ENCODE assay signal across 8 cellular contexts in the genomic region with DNA sequence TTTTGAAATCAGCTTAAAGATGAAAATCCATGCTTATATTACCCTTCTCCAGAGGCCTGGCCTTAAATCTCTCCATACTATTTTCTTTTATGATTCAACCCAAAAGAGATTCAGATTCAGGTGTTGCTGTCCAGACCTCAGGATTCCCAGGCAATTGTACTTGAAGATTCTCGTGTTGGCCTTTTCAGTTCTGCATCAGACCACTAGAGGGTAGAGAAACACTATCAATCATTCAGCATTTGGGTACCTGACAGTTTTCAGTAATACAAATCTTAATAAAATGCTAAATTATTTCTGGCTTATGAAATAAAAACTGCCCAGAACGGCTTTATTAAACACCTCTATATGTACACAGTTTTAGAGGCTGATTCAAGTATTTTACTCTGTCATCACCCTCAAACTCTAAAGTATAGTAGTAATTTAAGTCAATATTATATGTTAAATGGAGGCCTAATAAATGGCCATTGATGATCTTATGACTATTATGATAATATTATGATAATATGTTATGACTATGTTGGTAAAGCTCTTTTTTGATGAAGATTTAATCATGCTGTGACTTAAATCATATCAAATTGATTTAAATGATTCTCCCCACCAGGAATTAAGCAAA.
DNase-seq lines count a peak whose midpoint lies in the region; ATAC-seq and TF ChIP-seq lines count a peak whose summit lies in the region.

No MANE protein-coding gene starts in this region.

- no peaks in the 10 kb centered on the region for H3K4me1 ChIP-seq in Peyer's patch

- no peaks in the 10 kb centered on the region for H3K27me3 Mint-ChIP-seq in activated CD8-positive, alpha-beta memory T cell treated with anti-CD3 and anti-CD28 coated beads, Interleukin-2, amount 10 ng/mL, durations not matched to agents 7 days and 5 days
- H3K27me3 Mint-ChIP-seq in effector memory CD8-positive, alpha-beta T cell, result no peaks in the 10 kb centered on the region
- H3K27me3 Mint-ChIP-seq in memory B cell, result no peaks in the 10 kb centered on the region

- no peaks in the 10 kb centered on the region for H3K27me3 ChIP-seq in Peyer's patch

- H3K9me3 Mint-ChIP-seq in activated CD8-positive, alpha-beta memory T cell treated with anti-CD3 and anti-CD28 coated beads, Interleukin-2, amount 10 ng/mL, durations not matched to agents 7 days and 5 days (ENCODE audit: low read depth), result peaks cover 12% of the 10 kb centered on the region
- no peaks in the 10 kb centered on the region for H3K9me3 Mint-ChIP-seq in effector memory CD8-positive, alpha-beta T cell
- no peaks in the 10 kb centered on the region for H3K9me3 Mint-ChIP-seq in memory B cell

- TF ChIP-seq CTCF in Peyer's patch (IDR thresholded peaks at IDR 0.05), result peak; percentile 81 to 97 (median 92)

- CTCF ChIA-PET in activated CD8-positive, alpha-beta memory T cell treated with anti-CD3 and anti-CD28 coated beads, Interleukin-2, amount 10 ng/mL, durations not matched to agents 7 days and 5 days (lab: Charles Lee), result interaction anchor here (0.6 to 3.7 kb wide), 18 partner anchors 9 to 479 kb away, joined by 3 to 19 read pairs (median 6); partner anchors contain the start of genes DUSP6 and GALNT4

- no peak for TF ChIP-seq POLR2A in Peyer's patch (IDR thresholded peaks at IDR 0.05)

- peaks cover 32% of the 10 kb centered on the region for H3K4me1 Mint-ChIP-seq in activated CD8-positive, alpha-beta memory T cell treated with anti-CD3 and anti-CD28 coated beads, Interleukin-2, amount 10 ng/mL, durations not matched to agents 7 days and 5 days
- no peaks in the 10 kb centered on the region for H3K4me1 Mint-ChIP-seq in effector memory CD8-positive, alpha-beta T cell (ENCODE audit: low read depth in 2 of 2)
- H3K4me1 Mint-ChIP-seq in memory B cell, result no peaks in the 10 kb centered on the region

- H3K36me3 Mint-ChIP-seq in activated CD8-positive, alpha-beta memory T cell treated with anti-CD3 and anti-CD28 coated beads, Interleukin-2, amount 10 ng/mL, durations not matched to agents 7 days and 5 days, result peaks cover 37% of the 10 kb centered on the region
- H3K36me3 Mint-ChIP-seq in effector memory CD8-positive, alpha-beta T cell (ENCODE audit: insufficient read depth), result no peaks in the 10 kb centered on the region
- peaks cover 6% of the 10 kb centered on the region for H3K36me3 Mint-ChIP-seq in memory B cell

- H3K27ac Mint-ChIP-seq in activated CD8-positive, alpha-beta memory T cell treated with anti-CD3 and anti-CD28 coated beads, Interleukin-2, amount 10 ng/mL, durations not matched to agents 7 days and 5 days, result peak overlapping the region; percentile 48
- H3K27ac Mint-ChIP-seq in effector memory CD8-positive, alpha-beta T cell, result no peak overlapping the region
- H3K27ac Mint-ChIP-seq in memory B cell, result no peak overlapping the region

- DNase-seq in activated CD8-positive, alpha-beta memory T cell treated with anti-CD3 and anti-CD28 coated beads, Interleukin-2, amount 10 ng/mL, durations not matched to agents 7 days and 5 days, result no peak
- no peak for DNase-seq in activated CD8-positive, alpha-beta memory T cell treated with anti-CD3 and anti-CD28 coated beads, Interleukin-2, amount 50 U/mL, for 48 hours
- peak; percentile 74 to 86 for DNase-seq in Kasumi-1 (lab: John Stamatoyannopoulos, UW)
- DNase-seq in Peyer's patch, result peak in 1 of 3 donors; percentile 48
- peak; percentile 18 to 37 (median 23) for DNase-seq in effector memory CD8-positive, alpha-beta T cell
- peak; percentile 30 to 57 for DNase-seq in memory B cell (ENCODE audit: low spot score in 2 of 2)

- no peak overlapping the region for H3K4me3 Mint-ChIP-seq in activated CD8-positive, alpha-beta memory T cell treated with anti-CD3 and anti-CD28 coated beads, Interleukin-2, amount 10 ng/mL, durations not matched to agents 7 days and 5 days
- no peak overlapping the region for H3K4me3 Mint-ChIP-seq in effector memory CD8-positive, alpha-beta T cell
- H3K4me3 Mint-ChIP-seq in memory B cell, result no peak overlapping the region

- no peak overlapping the region for H3K27ac ChIP-seq in Peyer's patch

- peak; percentile 77 for ATAC-seq in activated CD8-positive, alpha-beta memory T cell treated with anti-CD3 and anti-CD28 coated beads, Interleukin-2, amount 10 ng/mL, durations not matched to agents 7 days and 5 days
- ATAC-seq in GM21619 (IDR thresholded peaks at IDR 0.05; ENCODE audit: unreplicated experiment) (peak; percentile 83), memory B cell (ENCODE audit: low read depth) (peak; percentile 62), HG03521 (IDR thresholded peaks at IDR 0.05; ENCODE audit: unreplicated experiment) (no peak)
- ATAC-seq in effector memory CD8-positive, alpha-beta T cell (replicated peaks), result peak; percentile 66

- H3K9me3 ChIP-seq in Peyer's patch, result no peaks in the 10 kb centered on the region

- no peaks in the 10 kb centered on the region for H3K36me3 ChIP-seq in Peyer's patch

- no peak overlapping the region for H3K4me3 ChIP-seq in Peyer's patch

Comparison
In these comparisons a context has a peak if more than half of its experiments do, and no peak if none do; other contexts are left out.
1. DNase-seq: peak in Kasumi-1 (2 of 2), effector memory CD8-positive, alpha-beta T cell (3 of 3) and memory B cell (2 of 2); none in activated CD8-positive, alpha-beta memory T cell treated with anti-CD3 and anti-CD28 coated beads, Interleukin-2, amount 10 ng/mL, durations not matched to agents 7 days and 5 days (single experiment) and activated CD8-positive, alpha-beta memory T cell treated with anti-CD3 and anti-CD28 coated beads, Interleukin-2, amount 50 U/mL, for 48 hours (single experiment).